ENCODE assay signal across 29 cellular contexts in genomic region chr17:51359055-51359454, GRCh38.
DNase-seq lines count a peak whose midpoint lies in the region; ATAC-seq, FAIRE-seq and TF ChIP-seq lines count a peak whose summit lies in the region.
"Had no signal": no experiment of that assay in that cellular context is flagged by ENCODE, and none has a peak within 500 bp of the region (broad histone marks: within the 10 kb centered on the region; RNA-seq: fewer than 3 reads in every experiment).

No MANE protein-coding gene starts in this region.

- H3K9me1 ChIP-seq in K562 (ENCODE audit: control insufficient read depth, insufficient read depth, low read length): no peaks in the 10 kb centered on the region

- CTCF ChIA-PET in K562 (lab: Yijun Ruan, JAX; ENCODE audit: low intra/inter-chr PET ratio): no interaction called here

- ATAC-seq in K562: no peak
- ATAC-seq: A549; CD8-positive, alpha-beta T cell had no signal

- no TSS peak for BruUV-seq in K562 (replicated peaks; lab: Mats Ljungman, UMichigan)

- H3K4me3 ChIP-seq in K562 (no peak overlapping the region), trophoblast cell (ENCODE audit: low read depth, low read length) (no peak overlapping the region)
- H3K4me3 ChIP-seq: A549; BLaER1; BLaER1 treated with 17β-estradiol and CSF1 and Interleukin-3, amounts not matched to agents 10 nM and 100 nM had no signal

- H3K9me3 ChIP-seq in K562 (replicated peaks; ENCODE audit: control insufficient read depth, insufficient read depth, low read depth, low read length): no peaks in the 10 kb centered on the region
- H3K9me3 ChIP-seq in trophoblast cell (ENCODE audit: insufficient read depth, low read depth, low read length): no peaks in the 10 kb centered on the region
- H3K9me3 ChIP-seq: A549; BE2C; BLaER1; BLaER1 treated with 17β-estradiol and CSF1 and Interleukin-3, amounts not matched to agents 10 nM and 100 nM; Caco-2 had no signal

- no peak overlapping the region for H2BK5ac ChIP-seq in trophoblast cell (ENCODE audit: low read depth, low read length, poor library complexity)

- H3K27me3 ChIP-seq in K562 (ENCODE audit: control insufficient read depth in 2 of 2, insufficient read depth in 2 of 2, low read length in 2 of 2): peaks cover 6 to 15% of the 10 kb centered on the region in 2 experiments; a peak in 4 of 5 replicates
- H3K27me3 ChIP-seq in trophoblast cell (ENCODE audit: insufficient read depth, low read length): no peaks in the 10 kb centered on the region
- H3K27me3 ChIP-seq: BE2C; BLaER1; BLaER1 treated with 17β-estradiol and CSF1 and Interleukin-3, amounts not matched to agents 10 nM and 100 nM had no signal

- H3K79me1 ChIP-seq in trophoblast cell (ENCODE audit: low read length): no peaks in the 10 kb centered on the region

- no peak overlapping the region for H3K27ac ChIP-seq in K562 (ENCODE audit: extremely low read depth, low read depth, low read length)
- no peak overlapping the region for H3K27ac ChIP-seq in trophoblast cell (ENCODE audit: low read depth, low read length)
- H3K27ac ChIP-seq: 22Rv1; A549; BLaER1; BLaER1 treated with 17β-estradiol and CSF1 and Interleukin-3, amounts not matched to agents 10 nM and 100 nM; C4-2B had no signal

- H3K23ac ChIP-seq in trophoblast cell (ENCODE audit: low read length): no peak overlapping the region

- TF ChIP-seq EP300 in K562 (IDR thresholded peaks at IDR 0.05; ENCODE audit: low read length): no peak

- intact Hi-C loops in K562 (cut with micrococcal nuclease): no loop called here

- H3K18ac ChIP-seq in trophoblast cell (ENCODE audit: low read length): no peak overlapping the region

- H3K4me2 ChIP-seq in K562 (ENCODE audit: insufficient read depth, low read length): no peak overlapping the region
- H3K4me2 ChIP-seq in trophoblast cell (ENCODE audit: low read length): no peak overlapping the region
- H3K4me2 ChIP-seq: A549; BLaER1; BLaER1 treated with 17β-estradiol and CSF1 and Interleukin-3, amounts not matched to agents 10 nM and 100 nM had no signal

- no peak overlapping the region for H2AK5ac ChIP-seq in trophoblast cell (ENCODE audit: low read length)

- H4K8ac ChIP-seq in trophoblast cell (ENCODE audit: low read depth, low read length): no peak overlapping the region

- H3K14ac ChIP-seq in trophoblast cell (ENCODE audit: low read length): no peak overlapping the region

- no peak for TF ChIP-seq RAD21 in K562 (CRISPR knock-in tag; conservative IDR thresholded peaks at IDR 0.05 in 1 of 2, IDR thresholded peaks at IDR 0.05 in 1 of 2)

- H3K9ac ChIP-seq in K562 (ENCODE audit: insufficient read depth in 1 of 2, low read depth in 2 of 2, low read length in 2 of 2) (no peak overlapping the region), trophoblast cell (ENCODE audit: low read length) (no peak overlapping the region)
- H3K9ac ChIP-seq: BLaER1; BLaER1 treated with 17β-estradiol and CSF1 and Interleukin-3, amounts not matched to agents 10 nM and 100 nM had no signal

- H4K20me1 ChIP-seq in K562 (replicated peaks; ENCODE audit: control insufficient read depth, insufficient read depth, low read length): no peaks in the 10 kb centered on the region
- H4K20me1 ChIP-seq: BLaER1; BLaER1 treated with 17β-estradiol and CSF1 and Interleukin-3, amounts not matched to agents 10 nM and 100 nM had no signal

- no peak overlapping the region for H2BK120ac ChIP-seq in trophoblast cell (ENCODE audit: insufficient read depth, low read length, poor library complexity)

- no peak for DNase-seq in K562 (ENCODE audit: extremely low read depth in 1 of 4, low spot score in 3 of 4)
- no peak for DNase-seq in trophoblast cell
- DNase-seq: 8988T; ACHN; AML-193; BE2C; C1 segment of cervical spinal cord; Caco-2; Calu3; CD4-positive, alpha-beta memory T cell; CD4-positive, alpha-beta T cell; CD4-positive, CD25-positive, alpha-beta regulatory T cell; CD8-positive, alpha-beta memory T cell; CD8-positive, alpha-beta T cell; COR-L47; DMS 273 treated with DMSO at 0.1 percent for 48 hours; DMS153; DMS53; DMS79; DMS79 treated with DMSO at 0.1 percent for 48 hours; DND-41; EL had no signal

- no peaks in the 10 kb centered on the region for H3K79me2 ChIP-seq in K562 (ENCODE audit: control insufficient read depth, insufficient read depth, low read length)
- H3K79me2 ChIP-seq in trophoblast cell (ENCODE audit: control insufficient read depth, insufficient read depth, low read length, poor library complexity): no peaks in the 10 kb centered on the region

- H2AFZ ChIP-seq in K562 (ENCODE audit: low read depth, low read length) (no peak overlapping the region), trophoblast cell (ENCODE audit: insufficient read depth, low read length, poor library complexity) (no peak overlapping the region)

- H3K4ac ChIP-seq in trophoblast cell (ENCODE audit: low read depth, low read length): no peak overlapping the region

- H4K91ac ChIP-seq in trophoblast cell (ENCODE audit: low read depth, low read length): no peak overlapping the region

- 0% methylated on average over 4 of the region's 4 CpGs for WGBS in K562 (ENCODE audit: insufficient coverage, low coverage, missing lambda C conversion rate)
- WGBS in trophoblast cell (ENCODE audit: extremely low coverage, insufficient coverage, insufficient read length): no CpG with 5 or more reads among the region's 4 CpGs

- H3K36me3 ChIP-seq in K562 (ENCODE audit: control insufficient read depth, insufficient read depth, low read length) (no peaks in the 10 kb centered on the region), trophoblast cell (ENCODE audit: control insufficient read depth in 1 of 2, insufficient read depth in 2 of 2, low read length in 2 of 2) (no peaks in the 10 kb centered on the region)
- H3K36me3 ChIP-seq: BE2C; BLaER1; BLaER1 treated with 17β-estradiol and CSF1 and Interleukin-3, amounts not matched to agents 10 nM and 100 nM had no signal

- H2BK12ac ChIP-seq in trophoblast cell (ENCODE audit: low read length): no peak overlapping the region

- H4K12ac ChIP-seq in trophoblast cell (ENCODE audit: low read depth, low read length): no peak overlapping the region

- POLR2A ChIA-PET in K562 (lab: Yijun Ruan, JAX): no interaction called here

- no peak for TF ChIP-seq CTCF in K562 (IDR thresholded peaks at IDR 0.05 in 2 of 3, conservative IDR thresholded peaks at IDR 0.05 in 1 of 3; ENCODE audit: insufficient read depth in 2 of 3, low read depth in 1 of 3, low read length in 3 of 3)

- no peak for FAIRE-seq in K562 (lab: Jason Lieb, UNC)
- FAIRE-seq: A204.1, A549, D721Med had no signal

- H3K4me1 ChIP-seq in K562 (replicated peaks in 1 of 2; ENCODE audit: control insufficient read depth in 2 of 2, insufficient read depth in 2 of 2, low read length in 2 of 2) (no peaks in the 10 kb centered on the region; a peak in 2 of 5 replicates), trophoblast cell (ENCODE audit: control insufficient read depth in 1 of 2, insufficient read depth in 2 of 2, low read length in 2 of 2) (no peaks in the 10 kb centered on the region)
- H3K4me1 ChIP-seq: A549, BLaER1, Caco-2 had no signal

- no peak for TF ChIP-seq POLR2A in K562 (conservative IDR thresholded peaks at IDR 0.05)

- in situ Hi-C loops in K562 (cut with MboI): no loop called here

TF ChIP-seq in K562, 482 proteins besides CTCF, POLR2A, EP300 and RAD21:
- TF ChIP-seq ZNF583 (CRISPR knock-in tag; IDR thresholded peaks at IDR 0.05): peak; percentile 92; the same call in 1 of the 2 replicates
- no peak for TF ChIP-seq E2F1 (CRISPR knock-in tag; IDR thresholded peaks at IDR 0.05)
- no peak for TF ChIP-seq FOXP4 (CRISPR knock-in tag; IDR thresholded peaks at IDR 0.05; ENCODE audit: borderline replicate concordance)
